34 cellular contexts compared by ENCODE assay signal in the genomic region with DNA sequence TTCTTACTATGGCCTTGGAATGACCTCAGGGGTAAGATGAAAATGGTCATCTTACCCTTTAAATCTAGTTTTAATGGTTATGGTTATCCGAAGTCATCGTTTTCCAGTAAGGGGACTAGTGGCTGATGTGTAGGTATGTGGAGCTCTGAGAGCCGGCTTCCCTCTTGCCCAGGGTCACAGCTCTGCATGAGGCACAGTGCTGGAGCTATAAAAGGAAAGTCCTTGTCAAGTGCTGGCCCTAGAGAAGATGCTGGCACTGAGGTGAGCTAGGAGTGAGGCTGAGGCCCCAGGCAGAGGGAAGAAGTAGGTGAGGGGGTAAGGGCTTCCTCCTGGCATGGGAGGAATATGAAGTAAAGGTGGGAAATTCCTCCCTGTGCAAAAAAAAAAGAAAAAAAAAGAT.
"Had no signal": no experiment of that assay in that cellular context is flagged by ENCODE, and none has a peak within 500 bp of the region (broad histone marks: within the 10 kb centered on the region; RNA-seq: fewer than 3 reads in every experiment).

No MANE protein-coding gene starts in this region.

- ATAC-seq: activated naive CD8-positive, alpha-beta T cell treated with anti-CD3 and anti-CD28 coated beads, Interleukin-2, amount 50 U/mL, for 24 hours; activated T-cell treated with anti-CD3 and anti-CD28 coated beads, Interleukin-2, amount 50 U/mL, for 4 hours; PC-3 had no signal

- DNase-seq: activated B cell treated with CpG ODN at 0.5 μM for 24 hours; activated CD4-positive, alpha-beta memory T cell treated with anti-CD3 and anti-CD28 coated beads for 36 hours; activated CD4-positive, alpha-beta T cell treated with anti-CD3 and anti-CD28 coated beads for 4 hours; activated CD4-positive, alpha-beta T cell treated with anti-CD3 and anti-CD28 coated beads, Interleukin-2, amount 50 U/mL, for 1 hour; activated CD4-positive, CD25-positive, alpha-beta regulatory T cell treated with anti-CD3 and anti-CD28 coated beads, Interleukin-2, amount 50 U/mL, for 72 hours; activated CD8-positive, alpha-beta memory T cell treated with anti-CD3 and anti-CD28 coated beads, Interleukin-2, amount 50 U/mL, for 4 hours; activated effector memory CD4-positive, alpha-beta T cell treated with Interleukin-2 at 50 U/mL for 16 hours; activated naive CD4-positive, alpha-beta T cell treated with anti-CD3 and anti-CD28 coated beads, Interleukin-2, amount 10 ng/mL, durations not matched to agents 7 days and 5 days; activated naive CD8-positive, alpha-beta T cell treated with anti-CD3 and anti-CD28 coated beads, Interleukin-2, amount 50 U/mL, for 24 hours; activated T-cell treated with anti-CD3 and anti-CD28 coated beads for 4 hours; activated T-cell treated with anti-CD3 and anti-CD28 coated beads, Interleukin-2, amount 50 U/mL, for 4 hours; amniotic stem cell; aorta; caudate nucleus; cerebellar nuclear complex; Karpas-422; KBM-7; NCI-H1105; NCI-H1417 treated with DMSO at 0.1 percent for 48 hours; NCI-H187 treated with DMSO at 0.1 percent for 48 hours; NCI-H2081; NCI-H345; NCI-H524 treated with DMSO at 0.1 percent for 48 hours; NCI-H748 treated with DMSO at 0.1 percent for 48 hours; NK-92 treated with Interleukin-12 subunit alpha and Interleukin-12 subunit beta, amount 100 ng/mL, for 24 hours; PC-3; Peyer's patch; RPMI8226; SW 1271; T-helper 1 cell; T-helper 2 cell; T-helper 9 cell had no signal

- H3K27ac Mint-ChIP-seq: activated B cell treated with CpG ODN at 0.5 μM for 24 hours; activated CD4-positive, alpha-beta memory T cell treated with anti-CD3 and anti-CD28 coated beads for 36 hours; activated naive CD4-positive, alpha-beta T cell treated with anti-CD3 and anti-CD28 coated beads, Interleukin-2, amount 10 ng/mL, durations not matched to agents 7 days and 5 days; activated naive CD8-positive, alpha-beta T cell; activated naive CD8-positive, alpha-beta T cell treated with anti-CD3 and anti-CD28 coated beads, Interleukin-2, amount 50 U/mL, for 24 hours had no signal

- H3K27me3 Mint-ChIP-seq: activated B cell treated with CpG ODN at 0.5 μM for 24 hours; activated CD4-positive, alpha-beta memory T cell treated with anti-CD3 and anti-CD28 coated beads for 36 hours; activated naive CD4-positive, alpha-beta T cell treated with anti-CD3 and anti-CD28 coated beads, Interleukin-2, amount 10 ng/mL, durations not matched to agents 7 days and 5 days; activated naive CD8-positive, alpha-beta T cell; activated naive CD8-positive, alpha-beta T cell treated with anti-CD3 and anti-CD28 coated beads, Interleukin-2, amount 50 U/mL, for 24 hours had no signal

- H3K27ac ChIP-seq: Peyer's patch, VCaP had no signal

- H3K9me3 Mint-ChIP-seq: activated naive CD4-positive, alpha-beta T cell treated with anti-CD3 and anti-CD28 coated beads, Interleukin-2, amount 10 ng/mL, durations not matched to agents 7 days and 5 days; activated naive CD8-positive, alpha-beta T cell treated with anti-CD3 and anti-CD28 coated beads, Interleukin-2, amount 50 U/mL, for 24 hours had no signal

- H3K4me3 ChIP-seq: Peyer's patch had no signal

- H3K4me1 Mint-ChIP-seq: activated B cell treated with CpG ODN at 0.5 μM for 24 hours; activated naive CD4-positive, alpha-beta T cell treated with anti-CD3 and anti-CD28 coated beads, Interleukin-2, amount 10 ng/mL, durations not matched to agents 7 days and 5 days; activated naive CD8-positive, alpha-beta T cell treated with anti-CD3 and anti-CD28 coated beads, Interleukin-2, amount 50 U/mL, for 24 hours had no signal

- H3K9me3 ChIP-seq: Peyer's patch had no signal

- H3K4me1 ChIP-seq: Peyer's patch had no signal

- H3K4me3 Mint-ChIP-seq: activated B cell treated with CpG ODN at 0.5 μM for 24 hours; activated CD4-positive, alpha-beta memory T cell treated with anti-CD3 and anti-CD28 coated beads for 36 hours; activated naive CD4-positive, alpha-beta T cell treated with anti-CD3 and anti-CD28 coated beads, Interleukin-2, amount 10 ng/mL, durations not matched to agents 7 days and 5 days; activated naive CD8-positive, alpha-beta T cell; activated naive CD8-positive, alpha-beta T cell treated with anti-CD3 and anti-CD28 coated beads, Interleukin-2, amount 50 U/mL, for 24 hours; activated T-cell treated with anti-CD3 and anti-CD28 coated beads, Interleukin-2, amount 50 U/mL, for 4 hours had no signal

- H3K27me3 ChIP-seq: Peyer's patch had no signal
